ENCODE assay signal across 8 cellular contexts in the genomic region with DNA sequence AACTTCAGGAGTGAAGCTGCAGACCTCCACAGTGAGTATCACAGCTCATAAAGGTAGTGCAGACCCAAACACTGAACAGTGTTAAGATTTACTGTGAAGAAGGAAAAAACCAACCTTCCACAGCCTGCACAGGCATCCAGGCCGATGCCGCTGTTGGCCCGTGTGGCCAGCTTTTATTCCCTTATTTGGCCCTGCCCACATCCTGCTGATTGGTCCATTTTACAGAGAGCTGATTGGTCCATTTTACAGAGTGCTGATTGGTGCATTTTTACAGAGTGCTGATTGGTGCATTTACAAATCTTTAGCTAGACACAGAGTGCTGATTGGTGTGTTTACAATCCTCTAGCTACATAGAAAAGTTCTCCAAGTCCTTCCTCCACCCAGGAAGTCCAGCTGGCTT. TPM values are rescaled to one million over a fixed set of nuclear protein-coding genes. Genes with fewer than 3 reads are reported as not detected.
DNase-seq lines count a peak whose midpoint lies in the region; ATAC-seq, FAIRE-seq and TF ChIP-seq lines count a peak whose summit lies in the region.
"Not testable (repeated sequence)": the region's sequence is repeated elsewhere in the genome, so short reads cannot be mapped to it uniquely, and the experiment has no call there.

No MANE protein-coding gene starts in this region.

- not testable (repeated sequence) for H3K9ac ChIP-seq in HCT116 (ENCODE audit: low read length); HepG2 (ENCODE audit: insufficient read depth, low read depth, low read length)

- 87% methylated on average over 3 of the region's 3 CpGs for WGBS in A549 (ENCODE audit: missing lambda C conversion rate)
- no CpG with 5 or more reads among the region's 3 CpGs for WGBS in HepG2 (ENCODE audit: low lambda C conversion rate)

- H3K27me3 Mint-ChIP-seq in T-helper 17 cell; activated T-helper 1 cell treated with anti-CD3 and anti-CD28 coated beads, Interleukin-12 subunit alpha, Interleukin-12 subunit beta, Interleukin-2, Interleukin-4 antibody, amounts not matched to agents 30 ng/mL and 10 ng/mL and 1 ng/mL, durations not matched to agents 14 hours and 24 hours and 36 hours (ENCODE audit: insufficient read depth); activated naive CD8-positive, alpha-beta T cell treated with anti-CD3 and anti-CD28 coated beads for 36 hours: not testable (repeated sequence)

- not testable (repeated sequence) for H3K9me3 ChIP-seq in A549; HCT116 (ENCODE audit: control insufficient read depth in 1 of 2, insufficient read depth in 1 of 2, low read depth in 1 of 2, low read length in 2 of 2); T-helper 17 cell (ENCODE audit: control insufficient read depth, low read length, poor library complexity, severe bottlenecking); HepG2 (ENCODE audit: low read length)

- H3K79me2 ChIP-seq in HCT116 (ENCODE audit: insufficient read depth, low read length); HepG2 (ENCODE audit: insufficient read depth, low read length): not testable (repeated sequence)

- CTCF ChIA-PET in A549 (lab: Yijun Ruan, JAX) = interaction anchor here (2.6 kb wide), 1 partner anchor 40 kb away, joined by 6 read pairs; no protein-coding TSS in a partner anchor
- CTCF ChIA-PET in HCT116 (lab: Charles Lee); HepG2 (lab: Yijun Ruan, JAX; ENCODE audit: low intra/inter-chr PET ratio, low total read pairs): not testable (repeated sequence)

- RAD21 ChIA-PET in HCT116 (lab: Charles Lee; ENCODE audit: low non-redundant PET in 1 of 2, low total read pairs in 2 of 2, uncharacterized antibody in 2 of 2, unreplicated experiment in 2 of 2) = not testable (repeated sequence)

- intact Hi-C loops in HCT116 (cut with micrococcal nuclease); activated T-helper 1 cell treated with anti-CD3 and anti-CD28 coated beads, Interleukin-12 subunit alpha, Interleukin-12 subunit beta, Interleukin-2, Interleukin-4 antibody, amounts not matched to agents 30 ng/mL and 10 ng/mL and 1 ng/mL, durations not matched to agents 14 hours and 24 hours and 36 hours (cut with micrococcal nuclease); HepG2 (cut with micrococcal nuclease; ENCODE audit: unreplicated experiment): not testable (repeated sequence)

- FAIRE-seq in A549 (lab: Jason Lieb, UNC); HepG2 (lab: Jason Lieb, UNC): not testable (repeated sequence)

- H3K27ac Mint-ChIP-seq in T-helper 17 cell = peak overlapping the region; percentile 92
- H3K27ac Mint-ChIP-seq in activated T-helper 1 cell treated with anti-CD3 and anti-CD28 coated beads, Interleukin-12 subunit alpha, Interleukin-12 subunit beta, Interleukin-2, Interleukin-4 antibody, amounts not matched to agents 30 ng/mL and 10 ng/mL and 1 ng/mL, durations not matched to agents 14 hours and 24 hours and 36 hours = peak overlapping the region; percentile 71
- peak overlapping the region; percentile 85 for H3K27ac Mint-ChIP-seq in activated naive CD8-positive, alpha-beta T cell treated with anti-CD3 and anti-CD28 coated beads for 36 hours

- not testable (repeated sequence) for TF ChIP-seq RAD21 in A549 (conservative IDR thresholded peaks at IDR 0.05 in 1 of 2, IDR thresholded peaks at IDR 0.05 in 1 of 2); HCT116 (IDR thresholded peaks at IDR 0.05; ENCODE audit: low read depth); HepG2 (CRISPR knock-in tag; IDR thresholded peaks at IDR 0.05)

- H3K27me3 ChIP-seq in HCT116 (ENCODE audit: insufficient read depth, low read length); HepG2 (ENCODE audit: control insufficient read depth in 1 of 2, insufficient read depth in 2 of 2, low read length in 2 of 2): not testable (repeated sequence)

- not testable (repeated sequence) for H3K36me3 Mint-ChIP-seq in T-helper 17 cell (ENCODE audit: low read depth); activated T-helper 1 cell treated with anti-CD3 and anti-CD28 coated beads, Interleukin-12 subunit alpha, Interleukin-12 subunit beta, Interleukin-2, Interleukin-4 antibody, amounts not matched to agents 30 ng/mL and 10 ng/mL and 1 ng/mL, durations not matched to agents 14 hours and 24 hours and 36 hours (ENCODE audit: low read depth); activated naive CD8-positive, alpha-beta T cell treated with anti-CD3 and anti-CD28 coated beads for 36 hours

- not testable (repeated sequence) for H3K36me3 ChIP-seq in HCT116 (ENCODE audit: control insufficient read depth in 1 of 2, insufficient read depth in 2 of 2, low read length in 2 of 2); HepG2 (replicated peaks in 1 of 2; ENCODE audit: control insufficient read depth in 1 of 2, insufficient read depth in 2 of 2, low read length in 2 of 2)

- not testable (repeated sequence) for H3K4me2 ChIP-seq in A549; HCT116 (ENCODE audit: low read length); HepG2 (ENCODE audit: low read depth, low read length)

- not testable (repeated sequence) for BruUV-seq in HCT116 (replicated peaks; lab: Mats Ljungman, UMichigan); HepG2 (replicated peaks; lab: Mats Ljungman, UMichigan)

- TF ChIP-seq POLR2A in A549 (IDR thresholded peaks at IDR 0.05; ENCODE audit: low read length); HCT116 (IDR thresholded peaks at IDR 0.05; ENCODE audit: borderline replicate concordance, extremely low read depth, insufficient read depth, insufficient read length): not testable (repeated sequence)
- 0 out of 4 replicates have a peak, but pooled peaks of 1 of the 2 experiments have one; percentile 22 for TF ChIP-seq POLR2A in HepG2 (IDR thresholded peaks at IDR 0.05; ENCODE audit: insufficient read depth in 1 of 2, low read depth in 2 of 2, low read length in 2 of 2)

- ATAC-seq in A549 (peak in 1 of 2 experiments; percentile 50; a peak in 3 of 6 replicates), HCT116 (peak; percentile 27; the same call in 1 of the 2 replicates)
- not testable (repeated sequence) for ATAC-seq in T-helper 17 cell, HepG2

- in situ Hi-C loops in HepG2 (cut with HindIII; ENCODE audit: extremely low pct_ligation_motif_present, low pct_unique_long_range_greater_than_20kb) = not testable (repeated sequence)

- not testable (repeated sequence) for TF ChIP-seq EP300 in A549 (IDR thresholded peaks at IDR 0.05); HepG2 (IDR thresholded peaks at IDR 0.05; ENCODE audit: low read depth in 2 of 2, low read length in 2 of 2); HepG2 (CRISPR knock-in tag; IDR thresholded peaks at IDR 0.05; ENCODE audit: borderline replicate concordance)

- H4K20me1 ChIP-seq in HCT116 (ENCODE audit: insufficient read depth); HepG2 (ENCODE audit: insufficient read depth, low read length): not testable (repeated sequence)

- H3K4me1 Mint-ChIP-seq in T-helper 17 cell = peaks cover 19% of the 10 kb centered on the region
- H3K4me1 Mint-ChIP-seq in activated T-helper 1 cell treated with anti-CD3 and anti-CD28 coated beads, Interleukin-12 subunit alpha, Interleukin-12 subunit beta, Interleukin-2, Interleukin-4 antibody, amounts not matched to agents 30 ng/mL and 10 ng/mL and 1 ng/mL, durations not matched to agents 14 hours and 24 hours and 36 hours (ENCODE audit: low read depth) = peaks cover 60% of the 10 kb centered on the region
- H3K4me1 Mint-ChIP-seq in activated naive CD8-positive, alpha-beta T cell treated with anti-CD3 and anti-CD28 coated beads for 36 hours = peaks cover 53% of the 10 kb centered on the region

- H2AFZ ChIP-seq in HCT116 (ENCODE audit: low read depth, low read length, poor library complexity, severe bottlenecking); HepG2 (ENCODE audit: low read length): not testable (repeated sequence)

- peaks cover 15% of the 10 kb centered on the region for H3K4me1 ChIP-seq in A549
- peaks cover 5 to 11% of the 10 kb centered on the region in 2 experiments; a peak in 3 of 4 replicates for H3K4me1 ChIP-seq in HCT116 (ENCODE audit: control insufficient read depth in 1 of 2, insufficient read depth in 2 of 2, low read length in 2 of 2)
- peaks cover 35% of the 10 kb centered on the region for H3K4me1 ChIP-seq in HepG2 (ENCODE audit: insufficient read depth, low read length)

- DNase-seq in A549 (ENCODE audit: low read depth in 1 of 2, low spot score in 1 of 2); HCT116 (ENCODE audit: low read depth, low spot score); T-helper 17 cell; activated T-helper 1 cell treated with anti-CD3 and anti-CD28 coated beads, Interleukin-12 subunit alpha, Interleukin-12 subunit beta, Interleukin-2, Interleukin-4 antibody, amounts not matched to agents 30 ng/mL and 10 ng/mL and 1 ng/mL, durations not matched to agents 14 hours and 24 hours and 36 hours (ENCODE audit: low spot score); HepG2 (ENCODE audit: low spot score): not testable (repeated sequence)
- DNase-seq in activated CD4-positive, alpha-beta T cell treated with anti-CD3 and anti-CD28 coated beads, Interleukin-2, amount 50 U/mL, for 48 hours = peak; percentile 33 to 42
- DNase-seq in activated naive CD8-positive, alpha-beta T cell treated with anti-CD3 and anti-CD28 coated beads for 36 hours = peak; percentile 33
- peak; percentile 55 for DNase-seq in stimulated activated CD4-positive, alpha-beta T cell treated with anti-CD3 and anti-CD28 coated beads, Interleukin-1b, Interleukin-23, amount 100 ng/mL, for 48 hours

- not testable (repeated sequence) for TF ChIP-seq CTCF in A549 (IDR thresholded peaks at IDR 0.05); HCT116 (IDR thresholded peaks at IDR 0.05 in 2 of 3, conservative IDR thresholded peaks at IDR 0.05 in 1 of 3; ENCODE audit: borderline replicate concordance in 1 of 3, insufficient read depth in 1 of 3, low read depth in 2 of 3, low read length in 2 of 3); HepG2 (CRISPR knock-in tag; IDR thresholded peaks at IDR 0.05)

- not testable (repeated sequence) for H3K9me2 ChIP-seq in HCT116 (ENCODE audit: insufficient read depth)

- not testable (repeated sequence) for H3K9me3 Mint-ChIP-seq in activated T-helper 1 cell treated with anti-CD3 and anti-CD28 coated beads, Interleukin-12 subunit alpha, Interleukin-12 subunit beta, Interleukin-2, Interleukin-4 antibody, amounts not matched to agents 30 ng/mL and 10 ng/mL and 1 ng/mL, durations not matched to agents 14 hours and 24 hours and 36 hours; activated naive CD8-positive, alpha-beta T cell treated with anti-CD3 and anti-CD28 coated beads for 36 hours

- not testable (repeated sequence) for H3K27ac ChIP-seq in A549; HCT116 (ENCODE audit: low read depth, low read length); HepG2 (ENCODE audit: extremely low read length, insufficient read depth, low read length)

- H3K4me3 Mint-ChIP-seq in T-helper 17 cell = peak overlapping the region; percentile 15
- not testable (repeated sequence) for H3K4me3 Mint-ChIP-seq in activated T-helper 1 cell treated with anti-CD3 and anti-CD28 coated beads, Interleukin-12 subunit alpha, Interleukin-12 subunit beta, Interleukin-2, Interleukin-4 antibody, amounts not matched to agents 30 ng/mL and 10 ng/mL and 1 ng/mL, durations not matched to agents 14 hours and 24 hours and 36 hours
- H3K4me3 Mint-ChIP-seq in activated naive CD8-positive, alpha-beta T cell treated with anti-CD3 and anti-CD28 coated beads for 36 hours = peak overlapping the region; percentile 29

- H3K4me3 ChIP-seq in A549; HCT116 (replicated peaks in 1 of 2; ENCODE audit: low read depth in 1 of 2, low read length in 2 of 2); HepG2 (replicated peaks in 1 of 3; ENCODE audit: insufficient read depth in 1 of 3, low read depth in 2 of 3, low read length in 3 of 3): not testable (repeated sequence)

- POLR2A ChIA-PET in A549 (lab: Yijun Ruan, JAX) (interaction anchor here (1.0 to 1.4 kb wide), 2 partner anchors 18 to 32 kb away, joined by 3 to 5 read pairs; no protein-coding TSS in a partner anchor), HepG2 (lab: Yijun Ruan, JAX) (interaction anchor here (0.7 to 0.9 kb wide), 2 partner anchors 18 to 32 kb away, joined by 3 read pairs; no protein-coding TSS in a partner anchor)
- POLR2A ChIA-PET in HCT116 (lab: Charles Lee) = not testable (repeated sequence)

RNA-seq across cellular contexts. Expression of a gene that starts 49.9 kb away (rescaled TPM):
- polyA plus RNA-seq in A549 (2011; rRNA removed) = 68.2 and 88.1 TPM in 2 replicates
- polyA plus RNA-seq in A549 (2012; cell fraction: cytosol; rRNA removed) = 19.7 and 19.8 TPM in 2 replicates
- 42.4 and 67.4 TPM in 2 replicates for polyA plus RNA-seq in A549 (2012; cell fraction: nucleus; rRNA removed)
- polyA plus RNA-seq in A549 (2017; fragmentation: RNase III; extraction: RNeasy Plus Mini Kit Qiagen cat#74134 plus additional on column Dnase treatment) = 29.5 to 30.2 TPM (median 29.5 TPM) in 3 replicates
- polyA minus RNA-seq in A549 (2011; rRNA and poly(A)+ RNA removed) = 127 and 129 TPM in 2 replicates
- total RNA-seq in HCT116 (2021; ENCODE audit: unreplicated experiment) = 116 TPM
- 64.4 and 68.7 TPM in 2 replicates for polyA plus RNA-seq in HCT116 (2012)
- total RNA-seq in T-helper 17 cell = 100 to 1,000 TPM; 505 to 520 TPM
- total RNA-seq in activated T-helper 1 cell treated with anti-CD3 and anti-CD28 coated beads, Interleukin-12 subunit alpha, Interleukin-12 subunit beta, Interleukin-2, Interleukin-4 antibody, amounts not matched to agents 30 ng/mL and 10 ng/mL and 1 ng/mL, durations not matched to agents 14 hours and 24 hours and 36 hours = 102 and 104 TPM in 2 replicates
- 10 to 100 TPM; 92.8 to 95.7 TPM for total RNA-seq in activated naive CD8-positive, alpha-beta T cell treated with anti-CD3 and anti-CD28 coated beads for 36 hours
- total RNA-seq in HepG2 (2016; rRNA removed; fragmentation: Illumina TruSeq; extraction: Trizol) = 47.3 and 54.1 TPM in 2 replicates
- 130 and 158 TPM in 2 replicates for total RNA-seq in HepG2 (2016; cell fraction: cytosol; rRNA removed; fragmentation: Illumina TruSeq; extraction: Trizol; ENCODE audit: low read depth)
- 50.1 and 51.1 TPM in 2 replicates for total RNA-seq in HepG2 (2016; cell fraction: insoluble cytoplasmic fraction; rRNA removed; fragmentation: Illumina TruSeq; extraction: Trizol)
- total RNA-seq in HepG2 (2016; cell fraction: membrane; rRNA removed; fragmentation: Illumina TruSeq; extraction: Trizol) = 43.6 and 53.4 TPM in 2 replicates
- total RNA-seq in HepG2 (2016; cell fraction: nucleus; rRNA removed; fragmentation: Illumina TruSeq; extraction: Trizol) = 176 and 185 TPM in 2 replicates
- 54.0 and 71.7 TPM in 2 replicates for polyA plus RNA-seq in HepG2 (2011; rRNA removed)
- 36.6 and 46.4 TPM in 2 replicates for polyA plus RNA-seq in HepG2 (2011; cell fraction: cytosol; rRNA removed)
- 160 and 205 TPM in 2 replicates for polyA plus RNA-seq in HepG2 (2011; cell fraction: nucleus; rRNA removed)
- 51.4 and 60.1 TPM in 2 replicates for polyA plus RNA-seq in HepG2 (2012)
- polyA plus RNA-seq in HepG2 (2016; cell fraction: cytosol; fragmentation: Illumina TruSeq; extraction: Trizol; ENCODE audit: low read depth) = 2.6 and 2.7 TPM in 2 replicates
- 33.4 and 39.2 TPM in 2 replicates for polyA plus RNA-seq in HepG2 (2016; cell fraction: insoluble cytoplasmic fraction; fragmentation: Illumina TruSeq; extraction: Trizol; ENCODE audit: low read depth)
- 5.7 and 7.2 TPM in 2 replicates for polyA plus RNA-seq in HepG2 (2016; cell fraction: membrane; fragmentation: Illumina TruSeq; extraction: Trizol; ENCODE audit: low read depth)
- 104 and 120 TPM in 2 replicates for polyA plus RNA-seq in HepG2 (2016; cell fraction: nucleus; fragmentation: Illumina TruSeq; extraction: Trizol; ENCODE audit: insufficient read depth, low read depth)
- polyA minus RNA-seq in HepG2 (2011; rRNA and poly(A)+ RNA removed; ENCODE audit: low replicate concordance) = 70.2 and 75.7 TPM in 2 replicates
- polyA minus RNA-seq in HepG2 (2011; cell fraction: cytosol; rRNA and poly(A)+ RNA removed) = 53.5 and 70.4 TPM in 2 replicates
- polyA minus RNA-seq in HepG2 (2011; cell fraction: nucleus; rRNA and poly(A)+ RNA removed) = 605 and 632 TPM in 2 replicates
